In the genomic region with DNA sequence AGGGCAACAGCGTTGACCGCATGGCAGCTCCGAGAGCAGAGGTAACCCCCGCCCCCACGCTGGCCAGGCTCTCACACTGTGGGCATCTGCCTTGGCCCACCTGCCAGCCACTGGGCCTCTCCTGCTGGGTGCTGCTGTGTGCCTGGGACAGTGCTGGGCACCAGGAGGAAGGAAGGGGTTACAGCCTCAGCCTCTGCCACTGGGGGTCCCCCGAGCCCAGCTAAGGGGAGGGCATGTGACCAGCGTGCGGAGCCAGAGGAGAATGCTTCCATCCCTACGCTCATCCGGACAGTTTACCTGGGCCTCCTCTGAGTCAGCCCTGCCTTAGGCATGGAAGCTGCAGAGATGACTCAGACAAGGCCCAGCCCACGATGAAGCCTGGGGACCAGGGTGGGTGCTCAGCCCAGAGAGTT, we compare ENCODE assay signal across 23 cellular contexts. TPM values are rescaled to one million over a fixed set of nuclear protein-coding genes. Genes with fewer than 3 reads are reported as not detected.
DNase-seq lines count a peak whose midpoint lies in the region; ATAC-seq and TF ChIP-seq lines count a peak whose summit lies in the region.
"Had no signal": no experiment of that assay in that cellular context is flagged by ENCODE, and none has a peak within 500 bp of the region (broad histone marks: within the 10 kb centered on the region; RNA-seq: fewer than 3 reads in every experiment).

No MANE protein-coding gene starts in this region.

- TF ChIP-seq CTCF in cardiac muscle cell (IDR thresholded peaks at IDR 0.05; ENCODE audit: low read depth, low read length) (peak; percentile 5), heart right ventricle (IDR thresholded peaks at IDR 0.05) (no peak), RWPE2 (IDR thresholded peaks at IDR 0.05; ENCODE audit: poor library complexity, severe bottlenecking) (peak; percentile 29), testis (IDR thresholded peaks at IDR 0.05) (no peak)

- H3K27me3 ChIP-seq in cardiac muscle cell (peaks cover 8% of the 10 kb centered on the region), heart right ventricle (peaks cover 0 to 48% (median 23%) of the 10 kb centered on the region in 7 donors), RWPE2 (ENCODE audit: insufficient read depth, poor library complexity, severe bottlenecking) (no peaks in the 10 kb centered on the region), testis (no peaks in the 10 kb centered on the region)

- no peaks in the 10 kb centered on the region for H3K27me3 Mint-ChIP-seq in stimulated activated naive B cell treated with anti-CD40 and anti-IgM and Interleukin-4, amounts not matched to agents 10 μg/mL and 1 μg/mL and 100 μg/mL, for 72 hours

- H3K4me1 ChIP-seq in cardiac muscle cell (ENCODE audit: low read depth), result peaks cover 11% of the 10 kb centered on the region
- peaks cover 0 to 28% (median 16%) of the 10 kb centered on the region in 9 donors for H3K4me1 ChIP-seq in heart right ventricle
- H3K4me1 ChIP-seq in RWPE2 (ENCODE audit: insufficient read depth, poor library complexity, severe bottlenecking), result peaks cover 33% of the 10 kb centered on the region
- peaks cover 5% of the 10 kb centered on the region for H3K4me1 ChIP-seq in testis

- intact Hi-C loops in heart right ventricle (cut with DNase I) (loop anchor here in 5 of 10 donors (5.0 to 10.0 kb wide), 3 partner anchors 103 to 173 kb away; no protein-coding TSS in a partner anchor), testis (cut with DNase I; ENCODE audit: low total_unique reads) (loop anchor here (10.0 kb wide), 1 partner anchor 103 kb away; no protein-coding TSS in a partner anchor)

- peaks cover 29 to 41% of the 10 kb centered on the region in 2 donors for H3K4me1 Mint-ChIP-seq in stimulated activated naive B cell treated with anti-CD40 and anti-IgM and Interleukin-4, amounts not matched to agents 10 μg/mL and 1 μg/mL and 100 μg/mL, for 72 hours
- H3K4me1 Mint-ChIP-seq: neural crest cell had no signal

- peaks cover 38 to 60% of the 10 kb centered on the region in 2 donors for H3K36me3 Mint-ChIP-seq in stimulated activated naive B cell treated with anti-CD40 and anti-IgM and Interleukin-4, amounts not matched to agents 10 μg/mL and 1 μg/mL and 100 μg/mL, for 72 hours

- peaks cover 0 to 2% of the 10 kb centered on the region in 2 donors for H3K9me3 Mint-ChIP-seq in stimulated activated naive B cell treated with anti-CD40 and anti-IgM and Interleukin-4, amounts not matched to agents 10 μg/mL and 1 μg/mL and 100 μg/mL, for 72 hours
- H3K9me3 Mint-ChIP-seq: central memory CD8-positive, alpha-beta T cell; neural crest cell had no signal

- no peak overlapping the region for H3K4me3 Mint-ChIP-seq in stimulated activated naive B cell treated with anti-CD40 and anti-IgM and Interleukin-4, amounts not matched to agents 10 μg/mL and 1 μg/mL and 100 μg/mL, for 72 hours
- H3K4me3 Mint-ChIP-seq: central memory CD8-positive, alpha-beta T cell; neural crest cell had no signal

- WGBS in heart right ventricle, 2 donors, result 58 to 67% methylated on average over 11 of the region's 11 CpGs
- WGBS in testis, 2 donors, result 31 to 60% methylated on average over 5 to 11 of the region's 11 CpGs

- H3K27ac ChIP-seq in cardiac muscle cell (no peak overlapping the region), heart right ventricle (peak overlapping the region in 1 of 10 donors; percentile 20), RWPE2 (ENCODE audit: poor library complexity, severe bottlenecking) (peak overlapping the region; percentile 7), testis (no peak overlapping the region)
- H3K27ac ChIP-seq: heart left ventricle, SK-N-MC had no signal

- H3K36me3 ChIP-seq in cardiac muscle cell, result no peaks in the 10 kb centered on the region
- peaks cover 0 to 69% (median 0%) of the 10 kb centered on the region in 9 donors for H3K36me3 ChIP-seq in heart right ventricle
- H3K36me3 ChIP-seq in RWPE2 (ENCODE audit: low read depth), result no peaks in the 10 kb centered on the region
- H3K36me3 ChIP-seq in testis (ENCODE audit: low read depth, missing control alignments), result no peaks in the 10 kb centered on the region

- ATAC-seq in heart right ventricle, result no peak
- peak; percentile 78 for ATAC-seq in RWPE2 (ENCODE audit: low read depth)
- ATAC-seq in stimulated activated naive B cell treated with anti-CD40 and anti-IgM and Interleukin-4, amounts not matched to agents 10 μg/mL and 1 μg/mL and 100 μg/mL, for 72 hours (replicated peaks), result no peak
- no peak for ATAC-seq in GM18505 (IDR thresholded peaks at IDR 0.05; ENCODE audit: unreplicated experiment)
- ATAC-seq: GM12878, heart left ventricle had no signal

- TF ChIP-seq POLR2A in testis (IDR thresholded peaks at IDR 0.05), result no peak
- no peak for TF ChIP-seq POLR2A in GM18505 (IDR thresholded peaks at IDR 0.05; ENCODE audit: borderline replicate concordance, extremely low read depth, insufficient read depth, insufficient read length)

- H3K27ac Mint-ChIP-seq in stimulated activated naive B cell treated with anti-CD40 and anti-IgM and Interleukin-4, amounts not matched to agents 10 μg/mL and 1 μg/mL and 100 μg/mL, for 72 hours, result peak overlapping the region; percentile 56

- H3K4me3 ChIP-seq in cardiac muscle cell, result no peak overlapping the region
- H3K4me3 ChIP-seq in heart right ventricle, result no peak overlapping the region
- no peak overlapping the region for H3K4me3 ChIP-seq in RWPE2 (ENCODE audit: severe bottlenecking)
- no peak overlapping the region for H3K4me3 ChIP-seq in testis
- H3K4me3 ChIP-seq: GM12878, heart left ventricle, SK-N-MC had no signal

- no peak for DNase-seq in cardiac muscle cell (ENCODE audit: low read depth in 1 of 2, low spot score in 1 of 2)
- DNase-seq in heart right ventricle, result no peak
- DNase-seq in RWPE2 (ENCODE audit: low spot score), result no peak
- DNase-seq in iPS-NIHi7 (ENCODE audit: extremely low spot score), result peak; percentile 65
- DNase-seq in stimulated activated naive B cell treated with anti-CD40 and anti-IgM and Interleukin-4, amounts not matched to agents 10 μg/mL and 1 μg/mL and 100 μg/mL, for 72 hours, result no peak
- no peak for DNase-seq in NCI-H82 (lab: John Stamatoyannopoulos, UW)
- DNase-seq in testis, result no peak
- DNase-seq: activated effector memory CD4-positive, alpha-beta T cell treated with Interleukin-2 at 50 U/mL for 16 hours; effector CD8-positive, alpha-beta T cell; GDM1; heart left ventricle; NCI-H1048; NCI-H524 treated with DMSO at 0.1 percent for 48 hours had no signal

- H3K9me3 ChIP-seq in cardiac muscle cell (ENCODE audit: low read depth) (no peaks in the 10 kb centered on the region), heart right ventricle (no peaks in the 10 kb centered on the region), RWPE2 (ENCODE audit: severe bottlenecking) (no peaks in the 10 kb centered on the region), testis (no peaks in the 10 kb centered on the region)
- H3K9me3 ChIP-seq: heart left ventricle had no signal

RNA-seq across cellular contexts. Expression of a gene that starts 10.9 kb away (rescaled TPM):
- total RNA-seq in cardiac muscle cell (not detected in 2 replicates), heart right ventricle (10 to 100 TPM in 2 of 10 donors, 1 to 10 TPM in 8; 1.1 to 18.9 (median 2.7) TPM), testis (1 to 10 TPM; 2.7 to 6.8 TPM)
- polyA plus RNA-seq in cardiac muscle cell (not detected in 2 replicates), heart right ventricle (10 to 100 TPM in 1 of 2 donors, 1 to 10 TPM in 1; 4.6 to 10.5 TPM), testis (ENCODE audit: insufficient read depth, low read depth, low replicate concordance) (7.1 TPM)
- total RNA-seq: fibroblast of lung, kidney epithelial cell, neural crest cell had no signal
- polyA plus RNA-seq: BJ, fibroblast of lung had no signal

RNA-seq across cellular contexts. Expression of a gene that starts 41.8 kb away (rescaled TPM):
- total RNA-seq in cardiac muscle cell (0.60 TPM in 1 of 2 replicates, not detected in the other), heart right ventricle (10 to 100 TPM in 1 of 10 donors, 1 to 10 TPM in 9; 1.4 to 20.8 (median 1.8) TPM), testis (1 to 10 TPM; 2.3 to 2.6 TPM)
- polyA plus RNA-seq in cardiac muscle cell (not detected in 2 replicates), heart right ventricle (1 to 10 TPM in 1 of 2 donors, under 1 TPM in 1; 0.81 to 1.5 TPM), testis (ENCODE audit: insufficient read depth, low read depth, low replicate concordance) (4.0 TPM)
- total RNA-seq: fibroblast of lung, neural crest cell had no signal
- polyA plus RNA-seq: fibroblast of lung had no signal

RNA-seq across cellular contexts. Expression of a gene that starts 54.8 kb away (rescaled TPM):
- total RNA-seq in cardiac muscle cell (not detected in 2 replicates), heart right ventricle (not detected), testis (1 to 10 TPM in 1 of 2 donors, not detected in 1; 3.0 TPM)
- polyA plus RNA-seq in cardiac muscle cell (not detected in 2 replicates), heart right ventricle (not detected), testis (ENCODE audit: insufficient read depth, low read depth, low replicate concordance) (2.3 TPM)
- total RNA-seq: fibroblast of lung, GM12878, heart left ventricle, kidney epithelial cell, OCI-LY7 had no signal
- polyA plus RNA-seq: adipose tissue, BJ, fibroblast of lung, GM12878, heart left ventricle had no signal

Comparison
In these comparisons a context has a peak if more than half of its experiments do, and no peak if none do; other contexts are left out.
1. CTCF ChIP-seq: peak in cardiac muscle cell (single experiment) and RWPE2 (single experiment); none in heart right ventricle (0 of 9) and testis (0 of 3).